In the genomic region with DNA sequence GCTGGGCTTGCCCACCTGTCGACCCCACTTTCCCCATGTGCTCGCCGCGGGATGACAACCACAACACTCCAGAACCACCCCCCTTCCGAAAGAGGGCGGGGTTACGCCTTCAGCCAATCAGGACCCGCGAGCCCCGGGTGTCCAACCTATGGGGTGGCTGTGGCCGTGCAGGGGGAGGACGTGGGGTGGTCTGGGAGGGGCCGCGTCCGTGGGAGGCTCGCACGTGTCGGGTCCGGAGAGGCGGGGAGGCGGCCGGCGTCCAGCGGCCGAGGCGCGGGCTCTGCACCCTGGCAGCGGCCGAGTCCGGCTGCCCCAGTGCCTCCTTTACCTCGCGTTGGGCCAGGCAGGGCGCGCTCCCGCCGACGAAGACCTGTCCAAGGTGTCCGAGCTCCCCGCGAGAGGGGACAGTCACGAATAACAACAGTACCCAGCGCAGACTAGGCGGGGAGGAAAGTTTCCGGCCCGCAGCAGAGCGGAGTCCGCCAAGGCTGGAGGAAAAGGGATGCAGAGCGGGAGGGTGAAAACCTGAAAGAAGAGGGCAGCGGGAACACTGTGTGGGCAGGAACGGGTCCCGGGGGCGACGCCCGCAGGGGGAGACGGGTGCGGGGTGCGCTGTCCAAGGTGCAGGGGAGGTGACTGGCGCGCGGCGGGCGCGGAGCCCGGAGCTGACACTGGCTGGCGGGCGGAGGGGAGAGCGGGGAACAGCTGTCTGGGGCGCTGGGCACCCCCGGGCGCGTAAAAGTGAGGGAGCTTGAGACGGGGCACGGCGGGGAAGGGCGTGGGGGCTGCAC, we compare ENCODE assay signal across 8 cellular contexts. TPM values are rescaled to one million over a fixed set of nuclear protein-coding genes. Genes with fewer than 3 reads are reported as not detected.
DNase-seq lines count a peak whose midpoint lies in the region; ATAC-seq and TF ChIP-seq lines count a peak whose summit lies in the region.

No MANE protein-coding gene starts in this region.

- peak; percentile 40 for DNase-seq in activated CD4-positive, alpha-beta T cell treated with anti-CD3 and anti-CD28 coated beads for 48 hours
- no peak for DNase-seq in activated CD4-positive, alpha-beta T cell treated with anti-CD3 and anti-CD28 coated beads, Interleukin-2, amount 50 U/mL, for 4 hours
- DNase-seq in NCI-H187 treated with DMSO at 0.1 percent for 48 hours (lab: John Stamatoyannopoulos, UW) = peak; percentile 72
- peak; percentile 79 to 92 for DNase-seq in foreskin fibroblast
- peak; percentile 4 for DNase-seq in naive B cell
- peak; percentile 87 for DNase-seq in ureter (ENCODE audit: low spot score)

- H3K9me3 Mint-ChIP-seq in activated T-helper 17 cell treated with anti-CD3 and anti-CD28 coated beads, Interleukin-2, amount 50 U/mL, for 72 hours = no peaks in the 10 kb centered on the region
- H3K9me3 Mint-ChIP-seq in naive B cell = no peaks in the 10 kb centered on the region

- peak; percentile 49 for ATAC-seq in activated T-helper 17 cell treated with anti-CD3 and anti-CD28 coated beads, Interleukin-2, amount 50 U/mL, for 72 hours (replicated peaks)
- peak; percentile 35 to 37 for ATAC-seq in naive B cell (ENCODE audit: low read depth in 2 of 2)
- no peak for ATAC-seq in HG03521 (IDR thresholded peaks at IDR 0.05; ENCODE audit: unreplicated experiment)

- H3K4me1 Mint-ChIP-seq in activated T-helper 17 cell treated with anti-CD3 and anti-CD28 coated beads, Interleukin-2, amount 50 U/mL, for 72 hours = no peaks in the 10 kb centered on the region
- peaks cover 8 to 18% (median 12%) of the 10 kb centered on the region in 3 donors for H3K4me1 Mint-ChIP-seq in naive B cell

- H3K27ac Mint-ChIP-seq in activated T-helper 17 cell treated with anti-CD3 and anti-CD28 coated beads, Interleukin-2, amount 50 U/mL, for 72 hours = no peak overlapping the region
- no peak overlapping the region for H3K27ac Mint-ChIP-seq in naive B cell

- H3K4me3 ChIP-seq in foreskin fibroblast (ENCODE audit: low read depth in 1 of 2, low read length in 2 of 2) = peak overlapping the region; percentile 67 to 71

- no peaks in the 10 kb centered on the region for H3K36me3 Mint-ChIP-seq in activated T-helper 17 cell treated with anti-CD3 and anti-CD28 coated beads, Interleukin-2, amount 50 U/mL, for 72 hours (ENCODE audit: low read depth)
- H3K36me3 Mint-ChIP-seq in naive B cell = no peaks in the 10 kb centered on the region

- peaks cover 45% of the 10 kb centered on the region for H3K27me3 Mint-ChIP-seq in activated T-helper 17 cell treated with anti-CD3 and anti-CD28 coated beads, Interleukin-2, amount 50 U/mL, for 72 hours
- peaks cover 29 to 45% (median 42%) of the 10 kb centered on the region in 3 donors for H3K27me3 Mint-ChIP-seq in naive B cell

- no peak for TF ChIP-seq CTCF in foreskin fibroblast (IDR thresholded peaks at IDR 0.05; ENCODE audit: low read depth, low read length)

- H3K4me3 Mint-ChIP-seq in activated T-helper 17 cell treated with anti-CD3 and anti-CD28 coated beads, Interleukin-2, amount 50 U/mL, for 72 hours = peak overlapping the region; percentile 74
- peak overlapping the region; percentile 60 to 86 (median 84) for H3K4me3 Mint-ChIP-seq in naive B cell

RNA-seq across cellular contexts. Expression of gene ENOX1, which starts 0.9 kb away (rescaled TPM):
- total RNA-seq in activated T-helper 17 cell treated with anti-CD3 and anti-CD28 coated beads, Interleukin-2, amount 50 U/mL, for 72 hours = 1 to 10 TPM in 1 of 2 donors, not detected in 1; 1.7 TPM
- not detected for polyA plus RNA-seq in naive B cell (ENCODE audit: low read depth in 6 of 6)
- 7.1 TPM for total RNA-seq in ureter

Comparison
In these comparisons a context has a peak if more than half of its experiments do, and no peak if none do; other contexts are left out.
1. DNase-seq: peak in activated CD4-positive, alpha-beta T cell treated with anti-CD3 and anti-CD28 coated beads for 48 hours (single experiment), NCI-H187 treated with DMSO at 0.1 percent for 48 hours (single experiment), foreskin fibroblast (2 of 2), naive B cell (single experiment) and ureter (single experiment); none in activated CD4-positive, alpha-beta T cell treated with anti-CD3 and anti-CD28 coated beads, Interleukin-2, amount 50 U/mL, for 4 hours (0 of 2).